Comparison of ENCODE assay signal across 14 cellular contexts in the genomic region with DNA sequence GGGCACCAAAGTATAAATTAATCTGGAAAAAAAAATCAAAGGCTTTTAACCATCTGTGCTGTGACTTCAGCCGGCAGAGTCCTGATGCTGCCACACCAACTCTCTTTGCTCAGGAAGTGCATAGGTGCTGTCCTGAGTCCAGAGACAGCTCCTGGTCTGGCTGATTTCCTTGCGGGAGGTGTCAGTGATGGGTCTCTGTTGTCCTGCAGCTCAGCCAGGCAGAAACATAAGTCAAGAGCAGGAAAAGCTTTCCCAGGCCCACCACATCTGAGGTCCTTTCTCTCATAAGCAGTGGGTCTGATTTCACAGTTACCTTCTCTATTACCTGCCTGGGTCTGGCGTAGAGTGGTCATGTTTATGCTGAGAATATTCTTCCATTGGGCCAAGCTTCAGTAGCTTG. TPM values are rescaled to one million over a fixed set of nuclear protein-coding genes. Genes with fewer than 3 reads are reported as not detected.
DNase-seq lines count a peak whose midpoint lies in the region; ATAC-seq and TF ChIP-seq lines count a peak whose summit lies in the region.
"Had no signal": no experiment of that assay in that cellular context is flagged by ENCODE, and none has a peak within 500 bp of the region (broad histone marks: within the 10 kb centered on the region; RNA-seq: fewer than 3 reads in every experiment).

No MANE protein-coding gene starts in this region.

- TF ChIP-seq POLR2A in HCT116 (IDR thresholded peaks at IDR 0.05; ENCODE audit: borderline replicate concordance, extremely low read depth, insufficient read depth, insufficient read length): no peak

- H3K9me3 Mint-ChIP-seq in endodermal cell (no peaks in the 10 kb centered on the region), type B pancreatic cell (no peaks in the 10 kb centered on the region), osteocyte (ENCODE audit: unreplicated experiment) (no peaks in the 10 kb centered on the region)
- H3K9me3 Mint-ChIP-seq: CD14-positive monocyte; CD8-positive, alpha-beta memory T cell had no signal

- POLR2A ChIA-PET in HCT116 (lab: Charles Lee): no interaction called here

- WGBS in endodermal cell (ENCODE audit: insufficient coverage in 1 of 2, insufficient read length in 1 of 2), 2 experiments: 76 to 95% methylated on average over 2 to 3 of the region's 3 CpGs

- H3K9ac ChIP-seq in DND-41 (ENCODE audit: low read depth, low read length) (no peak overlapping the region), HCT116 (ENCODE audit: low read length) (no peak overlapping the region), endodermal cell (ENCODE audit: extremely low read depth, low read length, poor library complexity, severe bottlenecking) (no peak overlapping the region), parathyroid adenoma (no peak overlapping the region)
- H3K9ac ChIP-seq: GM23248 had no signal

- H3K27me3 Mint-ChIP-seq in endodermal cell (ENCODE audit: insufficient read depth) (no peaks in the 10 kb centered on the region), type B pancreatic cell (peaks cover 8% of the 10 kb centered on the region), osteocyte (ENCODE audit: unreplicated experiment) (no peaks in the 10 kb centered on the region)
- H3K27me3 Mint-ChIP-seq: CD8-positive, alpha-beta memory T cell had no signal

- H3K27ac ChIP-seq in DND-41 (ENCODE audit: low read length) (0 out of 2 replicates have a peak overlapping the region, but pooled peaks have one; percentile 16), HCT116 (ENCODE audit: low read depth, low read length) (no peak overlapping the region), endodermal cell (ENCODE audit: low read depth, low read length) (no peak overlapping the region), parathyroid adenoma (peak overlapping the region; percentile 46)
- H3K27ac ChIP-seq: A549, GM23248 had no signal

- H3K4me1 ChIP-seq in DND-41 (ENCODE audit: insufficient read depth, low read length) (peaks cover 8% of the 10 kb centered on the region; the same call in 1 of the 2 replicates), HCT116 (ENCODE audit: control insufficient read depth in 1 of 2, insufficient read depth in 2 of 2, low read length in 2 of 2) (peaks cover 4 to 26% of the 10 kb centered on the region in 2 experiments; a peak in 3 of 4 replicates), endodermal cell (ENCODE audit: control insufficient read depth, insufficient read depth, low read length) (no peaks in the 10 kb centered on the region), parathyroid adenoma (no peaks in the 10 kb centered on the region)
- H3K4me1 ChIP-seq: BE2C, Caco-2 had no signal

- H3K4me1 Mint-ChIP-seq in endodermal cell (peaks cover 1% of the 10 kb centered on the region), type B pancreatic cell (ENCODE audit: unreplicated experiment) (peaks cover 13% of the 10 kb centered on the region), osteocyte (ENCODE audit: unreplicated experiment) (peaks cover 42% of the 10 kb centered on the region)
- H3K4me1 Mint-ChIP-seq: CD8-positive, alpha-beta memory T cell had no signal

- H3K9me3 ChIP-seq in DND-41 (ENCODE audit: insufficient read depth, low read length, severe bottlenecking) (no peaks in the 10 kb centered on the region), HCT116 (ENCODE audit: control insufficient read depth in 1 of 2, insufficient read depth in 1 of 2, low read depth in 1 of 2, low read length in 2 of 2) (no peaks in the 10 kb centered on the region), endodermal cell (ENCODE audit: control insufficient read depth, low read length) (no peaks in the 10 kb centered on the region), parathyroid adenoma (ENCODE audit: control insufficient read depth, low read length) (no peaks in the 10 kb centered on the region)
- H3K9me3 ChIP-seq: A549, BE2C, Caco-2 had no signal

- ATAC-seq in DND-41 (ENCODE audit: insufficient read depth, low read depth) (peak; percentile 19; the same call in 1 of the 3 replicates), HCT116 (no peak)
- ATAC-seq: GM12878 had no signal

- H3K79me2 ChIP-seq in DND-41 (ENCODE audit: insufficient read depth, low read length): no peaks in the 10 kb centered on the region
- H3K79me2 ChIP-seq in HCT116 (ENCODE audit: insufficient read depth, low read length): no peaks in the 10 kb centered on the region
- H3K79me2 ChIP-seq in parathyroid adenoma: no peaks in the 10 kb centered on the region

- H3K4me3 ChIP-seq in DND-41 (ENCODE audit: low read depth in 1 of 2, low read length in 2 of 2) (no peak overlapping the region), HCT116 (replicated peaks in 1 of 2; ENCODE audit: low read depth in 1 of 2, low read length in 2 of 2) (no peak overlapping the region), endodermal cell (ENCODE audit: low read length) (no peak overlapping the region), parathyroid adenoma (ENCODE audit: low read depth, low read length) (no peak overlapping the region)
- H3K4me3 ChIP-seq: A549, GM12878, GM23248 had no signal

- H3K36me3 ChIP-seq in DND-41 (ENCODE audit: insufficient read depth, low read length) (no peaks in the 10 kb centered on the region), HCT116 (ENCODE audit: control insufficient read depth in 1 of 2, insufficient read depth in 2 of 2, low read length in 2 of 2) (no peaks in the 10 kb centered on the region), endodermal cell (ENCODE audit: control insufficient read depth, insufficient read depth, low read length) (no peaks in the 10 kb centered on the region), parathyroid adenoma (ENCODE audit: control insufficient read depth, insufficient read depth, low read length) (no peaks in the 10 kb centered on the region)
- H3K36me3 ChIP-seq: BE2C had no signal

- CTCF ChIA-PET in HCT116 (lab: Charles Lee): no interaction called here

- no peak overlapping the region for H3K4me2 ChIP-seq in DND-41 (ENCODE audit: insufficient read depth, low read length)
- H3K4me2 ChIP-seq in HCT116 (ENCODE audit: low read length): peak overlapping the region; percentile 55; the same call in 1 of the 2 replicates
- no peak overlapping the region for H3K4me2 ChIP-seq in parathyroid adenoma (ENCODE audit: low read length)

- H3K9me2 ChIP-seq in HCT116 (ENCODE audit: insufficient read depth): no peaks in the 10 kb centered on the region

- TF ChIP-seq CTCF in DND-41 (IDR thresholded peaks at IDR 0.05; ENCODE audit: borderline replicate concordance, extremely low read depth, low read length, poor library complexity, severe bottlenecking) (no peak), HCT116 (IDR thresholded peaks at IDR 0.05 in 2 of 3, conservative IDR thresholded peaks at IDR 0.05 in 1 of 3; ENCODE audit: borderline replicate concordance in 1 of 3, insufficient read depth in 1 of 3, low read depth in 2 of 3, low read length in 2 of 3) (no peak), endodermal cell (conservative IDR thresholded peaks at IDR 0.05) (no peak), parathyroid adenoma (IDR thresholded peaks at IDR 0.05) (no peak), type B pancreatic cell (conservative IDR thresholded peaks at IDR 0.05) (no peak), osteocyte (IDR thresholded peaks at IDR 0.05) (no peak)

- RAD21 ChIA-PET in HCT116 (lab: Charles Lee; ENCODE audit: low non-redundant PET in 1 of 2, low total read pairs in 2 of 2, uncharacterized antibody in 2 of 2, unreplicated experiment in 2 of 2): no interaction called here

- intact Hi-C loops in HCT116 (cut with micrococcal nuclease): no loop called here

- peak overlapping the region; percentile 13 for H3K27ac Mint-ChIP-seq in endodermal cell
- H3K27ac Mint-ChIP-seq in type B pancreatic cell: no peak overlapping the region
- no peak overlapping the region for H3K27ac Mint-ChIP-seq in osteocyte (ENCODE audit: unreplicated experiment)
- H3K27ac Mint-ChIP-seq: CD8-positive, alpha-beta memory T cell had no signal

- H2AFZ ChIP-seq in DND-41 (ENCODE audit: low read depth, low read length) (no peak overlapping the region), HCT116 (ENCODE audit: low read depth, low read length, poor library complexity, severe bottlenecking) (peak overlapping the region; percentile 85), parathyroid adenoma (no peak overlapping the region)
- H2AFZ ChIP-seq: GM23248 had no signal

- H3K27me3 ChIP-seq in DND-41 (ENCODE audit: insufficient read depth, low read length, poor library complexity): no peaks in the 10 kb centered on the region
- no peaks in the 10 kb centered on the region for H3K27me3 ChIP-seq in HCT116 (ENCODE audit: insufficient read depth, low read length)
- H3K27me3 ChIP-seq in endodermal cell (ENCODE audit: control insufficient read depth, insufficient read depth, low read length, poor library complexity, severe bottlenecking): no peaks in the 10 kb centered on the region
- H3K27me3 ChIP-seq in parathyroid adenoma (ENCODE audit: control insufficient read depth, insufficient read depth, low read length): no peaks in the 10 kb centered on the region
- H3K27me3 ChIP-seq: BE2C had no signal

- DNase-seq in DND-41 (no peak), HCT116 (ENCODE audit: low read depth, low spot score) (no peak), endodermal cell (no peak), C1 segment of cervical spinal cord (lab: John Stamatoyannopoulos, UW) (no peak), type B pancreatic cell (ENCODE audit: extremely low spot score, unreplicated experiment) (no peak), osteocyte (ENCODE audit: extremely low spot score, unreplicated experiment) (no peak)
- DNase-seq: BE2C; Caco-2; CD8-positive, alpha-beta memory T cell; GM23248 had no signal

- H3K36me3 Mint-ChIP-seq in endodermal cell (ENCODE audit: low read depth): no peaks in the 10 kb centered on the region
- H3K36me3 Mint-ChIP-seq in type B pancreatic cell: no peaks in the 10 kb centered on the region
- no peaks in the 10 kb centered on the region for H3K36me3 Mint-ChIP-seq in osteocyte (ENCODE audit: unreplicated experiment)
- H3K36me3 Mint-ChIP-seq: CD14-positive monocyte; CD8-positive, alpha-beta memory T cell had no signal

- TF ChIP-seq RAD21 in HCT116 (IDR thresholded peaks at IDR 0.05; ENCODE audit: low read depth): no peak

- no peaks in the 10 kb centered on the region for H4K20me1 ChIP-seq in DND-41 (ENCODE audit: insufficient read depth, low read length)
- no peaks in the 10 kb centered on the region for H4K20me1 ChIP-seq in HCT116 (ENCODE audit: insufficient read depth)

- no peak overlapping the region for H3K4me3 Mint-ChIP-seq in endodermal cell
- no peak overlapping the region for H3K4me3 Mint-ChIP-seq in type B pancreatic cell
- no peak overlapping the region for H3K4me3 Mint-ChIP-seq in osteocyte (ENCODE audit: unreplicated experiment)
- H3K4me3 Mint-ChIP-seq: CD14-positive monocyte; CD8-positive, alpha-beta memory T cell had no signal

- BruUV-seq in HCT116 (replicated peaks; lab: Mats Ljungman, UMichigan): no TSS peak

TF ChIP-seq in HCT116, 20 proteins besides CTCF, POLR2A, EP300 and RAD21 (continues in another document):
- TF ChIP-seq ZNF274 (IDR thresholded peaks at IDR 0.05; ENCODE audit: low read depth, low read length) (no peak), YY1 (IDR thresholded peaks at IDR 0.05; ENCODE audit: extremely low read depth, insufficient replicate concordance, low read depth, low read length) (no peak)

RNA-seq across cellular contexts. Expression of gene CHST2, which starts 19.4 kb away (rescaled TPM):
- total RNA-seq in HCT116 (2021; ENCODE audit: unreplicated experiment): 1.7 TPM
- 0.54 and 0.61 TPM in 2 replicates for polyA plus RNA-seq in HCT116 (2012)
- 1 to 10 TPM; 3.4 to 7.2 TPM for total RNA-seq in endodermal cell
- polyA plus RNA-seq in endodermal cell (2013, experiment 1 of 2): 5.2 TPM
- 5.1 TPM for polyA plus RNA-seq in endodermal cell (2013, experiment 2 of 2)
- total RNA-seq in type B pancreatic cell (ENCODE audit: low replicate concordance): 1.8 and 17.5 TPM in 2 replicates
- 41.6 and 44.5 TPM in 2 replicates for total RNA-seq in osteocyte
- total RNA-seq: Caco-2 had no signal

Comparison
In these comparisons a context has a peak if more than half of its experiments do, and no peak if none do; other contexts are left out.
1. H3K27ac ChIP-seq: peak in DND-41 (single experiment) and parathyroid adenoma (single experiment); none in HCT116 (single experiment) and endodermal cell (single experiment).